In genomic region chr2:32614069-32614468, GRCh38 we compare ENCODE assay signal across 18 cellular contexts. TPM values are rescaled to one million over a fixed set of nuclear protein-coding genes. Genes with fewer than 3 reads are reported as not detected.
DNase-seq lines count a peak whose midpoint lies in the region; ATAC-seq and TF ChIP-seq lines count a peak whose summit lies in the region.
"Had no signal": no experiment of that assay in that cellular context is flagged by ENCODE, and none has a peak within 500 bp of the region (broad histone marks: within the 10 kb centered on the region; RNA-seq: fewer than 3 reads in every experiment).

No MANE protein-coding gene starts in this region.

- H3K27ac ChIP-seq in upper lobe of right lung, result no peak overlapping the region
- H3K27ac ChIP-seq: BLaER1 had no signal

- intact Hi-C loops in upper lobe of right lung (cut with DNase I), result no loop called here

- no peaks in the 10 kb centered on the region for H3K9me3 ChIP-seq in upper lobe of right lung
- H3K9me3 ChIP-seq: BLaER1, Caco-2 had no signal

- TF ChIP-seq CTCF in upper lobe of right lung (IDR thresholded peaks at IDR 0.05), result no peak

- no peaks in the 10 kb centered on the region for H3K9me3 Mint-ChIP-seq in stimulated activated naive CD8-positive, alpha-beta T cell treated with anti-CD3 and anti-CD28 coated beads, Interleukin-15, Interleukin-2, amounts not matched to agents 100 ng/mL and 50 ng/mL, for 24 hours
- H3K9me3 Mint-ChIP-seq in central memory CD8-positive, alpha-beta T cell, result no peaks in the 10 kb centered on the region
- H3K9me3 Mint-ChIP-seq: H9, IgD-negative memory B cell had no signal

- peak overlapping the region; percentile 18 for H3K27ac Mint-ChIP-seq in stimulated activated naive CD8-positive, alpha-beta T cell treated with anti-CD3 and anti-CD28 coated beads, Interleukin-15, Interleukin-2, amounts not matched to agents 100 ng/mL and 50 ng/mL, for 24 hours
- H3K27ac Mint-ChIP-seq in central memory CD8-positive, alpha-beta T cell (ENCODE audit: low read depth), result peak overlapping the region; percentile 5

- no peaks in the 10 kb centered on the region for H3K4me1 ChIP-seq in upper lobe of right lung
- H3K4me1 ChIP-seq: BLaER1 had no signal

- H3K4me3 Mint-ChIP-seq in stimulated activated naive CD8-positive, alpha-beta T cell treated with anti-CD3 and anti-CD28 coated beads, Interleukin-15, Interleukin-2, amounts not matched to agents 100 ng/mL and 50 ng/mL, for 24 hours, result no peak overlapping the region
- no peak overlapping the region for H3K4me3 Mint-ChIP-seq in central memory CD8-positive, alpha-beta T cell
- H3K4me3 Mint-ChIP-seq: H9, IgD-negative memory B cell had no signal

- no peak overlapping the region for H3K4me3 ChIP-seq in upper lobe of right lung
- H3K4me3 ChIP-seq: BLaER1 had no signal

- DNase-seq in SIG-M5 treated with dmso at 0.1 percent for 504 hours (lab: John Stamatoyannopoulos, UW; ENCODE audit: unreplicated experiment) (peak; percentile 30), SIG-M5 (lab: John Stamatoyannopoulos, UW) (no peak), upper lobe of right lung (no peak), GF-D8 (lab: John Stamatoyannopoulos, UW) (no peak), kidney tubule cell (ENCODE audit: low spot score) (no peak)
- DNase-seq in stimulated activated naive CD8-positive, alpha-beta T cell treated with anti-CD3 and anti-CD28 coated beads, Interleukin-15, Interleukin-2, amounts not matched to agents 100 U/mL and 50 U/mL, for 24 hours, result no peak
- no peak for DNase-seq in central memory CD8-positive, alpha-beta T cell (ENCODE audit: low spot score in 2 of 2)
- DNase-seq: 8988T; Caco-2; H9; NCI-H1048; NCI-H2107; NCI-H345; NCI-H526 treated with DMSO at 0.1 percent for 48 hours; NK-92 treated with Interleukin-12 subunit alpha and Interleukin-12 subunit beta, amount 100 ng/mL, for 24 hours had no signal

- no peaks in the 10 kb centered on the region for H3K4me1 Mint-ChIP-seq in stimulated activated naive CD8-positive, alpha-beta T cell treated with anti-CD3 and anti-CD28 coated beads, Interleukin-15, Interleukin-2, amounts not matched to agents 100 ng/mL and 50 ng/mL, for 24 hours (ENCODE audit: low read depth)
- H3K4me1 Mint-ChIP-seq in central memory CD8-positive, alpha-beta T cell, result no peaks in the 10 kb centered on the region
- H3K4me1 Mint-ChIP-seq: H9 had no signal

- H3K27me3 ChIP-seq in upper lobe of right lung, result no peaks in the 10 kb centered on the region
- H3K27me3 ChIP-seq: BLaER1 had no signal

- ATAC-seq in stimulated activated naive CD8-positive, alpha-beta T cell treated with anti-CD3 and anti-CD28 coated beads, Interleukin-15, Interleukin-2, amounts not matched to agents 100 U/mL and 50 U/mL, for 24 hours, result no peak
- ATAC-seq in central memory CD8-positive, alpha-beta T cell (replicated peaks; ENCODE audit: extremely low read depth, poor library complexity, severe bottlenecking), result no peak
- ATAC-seq in upper lobe of right lung, result peak; percentile 55

- peaks cover 80% of the 10 kb centered on the region for H3K36me3 ChIP-seq in upper lobe of right lung

- no peaks in the 10 kb centered on the region for H3K27me3 Mint-ChIP-seq in stimulated activated naive CD8-positive, alpha-beta T cell treated with anti-CD3 and anti-CD28 coated beads, Interleukin-15, Interleukin-2, amounts not matched to agents 100 ng/mL and 50 ng/mL, for 24 hours
- H3K27me3 Mint-ChIP-seq in central memory CD8-positive, alpha-beta T cell, result no peaks in the 10 kb centered on the region
- H3K27me3 Mint-ChIP-seq: IgD-negative memory B cell had no signal

- peaks cover 56% of the 10 kb centered on the region for H3K36me3 Mint-ChIP-seq in stimulated activated naive CD8-positive, alpha-beta T cell treated with anti-CD3 and anti-CD28 coated beads, Interleukin-15, Interleukin-2, amounts not matched to agents 100 ng/mL and 50 ng/mL, for 24 hours (ENCODE audit: low read depth)
- peaks cover 51% of the 10 kb centered on the region for H3K36me3 Mint-ChIP-seq in central memory CD8-positive, alpha-beta T cell (ENCODE audit: insufficient read depth)

RNA-seq across cellular contexts. Expression of gene TTC27, which starts 13.8 kb away (rescaled TPM):
- total RNA-seq in upper lobe of right lung, result 10.3 TPM
